9 cellular contexts compared by ENCODE assay signal in genomic region chr20:34365765-34366213, GRCh38. TPM values are rescaled to one million over a fixed set of nuclear protein-coding genes. Genes with fewer than 3 reads are reported as not detected.
A peak's percentile ranks its signal among the peaks of the same experiment; 100 is the strongest.
DNase-seq lines count a peak whose midpoint lies in the region; ATAC-seq and TF ChIP-seq lines count a peak whose summit lies in the region.
"Had no signal": no experiment of that assay in that cellular context is flagged by ENCODE, and none has a peak within 500 bp of the region (broad histone marks: within the 10 kb centered on the region; RNA-seq: fewer than 3 reads in every experiment).

No MANE protein-coding gene starts in this region.

- peak in 2 of 5 donors; percentile 2 to 30 for DNase-seq in CD8-positive, alpha-beta memory T cell
- DNase-seq in NCI-H187 treated with DMSO at 0.1 percent for 48 hours (lab: John Stamatoyannopoulos, UW) = no peak
- no peak for DNase-seq in foreskin fibroblast
- DNase-seq: stimulated activated CD4-positive, alpha-beta T cell treated with anti-CD3 and anti-CD28 coated beads, Interleukin-2, amount 100 ng/mL, for 48 hours had no signal

- peak overlapping the region; percentile 22 for H3K4me2 ChIP-seq in OCI-LY3 (ENCODE audit: low read length)

- H3K9me3 Mint-ChIP-seq in CD8-positive, alpha-beta memory T cell = no peaks in the 10 kb centered on the region

- CTCF ChIA-PET in CD8-positive, alpha-beta memory T cell (lab: Charles Lee) = interaction anchor here (2.0 kb wide), 1 partner anchor 53 kb away, joined by 7 read pairs; no protein-coding TSS in a partner anchor

- peaks cover 0 to 3% of the 10 kb centered on the region in 2 donors for H3K27me3 Mint-ChIP-seq in CD8-positive, alpha-beta memory T cell

- H3K36me3 ChIP-seq in CD8-positive, alpha-beta memory T cell (ENCODE audit: insufficient read depth, low read length) = no peaks in the 10 kb centered on the region
- peaks cover 31% of the 10 kb centered on the region for H3K36me3 ChIP-seq in OCI-LY3 (replicated peaks; ENCODE audit: low read depth, low read length)

- H3K27ac ChIP-seq in CD8-positive, alpha-beta memory T cell (ENCODE audit: low read depth, low read length) = no peak overlapping the region
- no peak overlapping the region for H3K27ac ChIP-seq in OCI-LY3 (ENCODE audit: low read length)

- TF ChIP-seq CTCF in OCI-LY3 (IDR thresholded peaks at IDR 0.05; ENCODE audit: low read depth, low read length) (no peak), foreskin fibroblast (IDR thresholded peaks at IDR 0.05; ENCODE audit: low read depth, low read length) (no peak)

- peaks cover 15 to 37% (median 15%) of the 10 kb centered on the region in 3 donors for H3K36me3 Mint-ChIP-seq in CD8-positive, alpha-beta memory T cell

- H3K79me2 ChIP-seq in OCI-LY3 (ENCODE audit: low read length) = peaks cover 51% of the 10 kb centered on the region

- H3K9ac ChIP-seq in OCI-LY3 (ENCODE audit: low read length) = no peak overlapping the region

- H3K4me3 ChIP-seq in CD8-positive, alpha-beta memory T cell (ENCODE audit: low read length) = no peak overlapping the region
- H3K4me3 ChIP-seq in OCI-LY3 (ENCODE audit: low read length) (no peak overlapping the region), foreskin fibroblast (ENCODE audit: low read depth in 1 of 2, low read length in 2 of 2) (no peak overlapping the region)

- H3K4me1 Mint-ChIP-seq in CD8-positive, alpha-beta memory T cell = peaks cover 59 to 72% (median 72%) of the 10 kb centered on the region in 3 donors

- peak overlapping the region; percentile 20 to 97 (median 88) for H3K27ac Mint-ChIP-seq in CD8-positive, alpha-beta memory T cell

- peaks cover 55% of the 10 kb centered on the region for H3K4me1 ChIP-seq in CD8-positive, alpha-beta memory T cell (ENCODE audit: insufficient read depth, low read length)
- peaks cover 26% of the 10 kb centered on the region for H3K4me1 ChIP-seq in OCI-LY3 (ENCODE audit: low read length)

- no peaks in the 10 kb centered on the region for H3K9me3 ChIP-seq in CD8-positive, alpha-beta memory T cell (ENCODE audit: low read length)
- no peaks in the 10 kb centered on the region for H3K9me3 ChIP-seq in OCI-LY3 (ENCODE audit: insufficient read depth, low read length)

- no peak overlapping the region for H2AFZ ChIP-seq in OCI-LY3 (ENCODE audit: low read depth, low read length)

- POLR2A ChIA-PET in CD8-positive, alpha-beta memory T cell (lab: Charles Lee) = interaction anchor here (1.2 kb wide), 1 partner anchor 150 kb away, joined by 7 read pairs; the partner anchor contains the start of gene DYNLRB1

- ATAC-seq in GM21381 (IDR thresholded peaks at IDR 0.05; ENCODE audit: unreplicated experiment) (peak; percentile 37), esophagus mucosa (peak; percentile 49), GM18873 (IDR thresholded peaks at IDR 0.05; ENCODE audit: low FRiP score, unreplicated experiment) (no peak), GM18519 (IDR thresholded peaks at IDR 0.05; ENCODE audit: low FRiP score, unreplicated experiment) (no peak)

- peaks cover 50% of the 10 kb centered on the region for H4K20me1 ChIP-seq in OCI-LY3 (ENCODE audit: insufficient read depth, low read length)

- H3K4me3 Mint-ChIP-seq in CD8-positive, alpha-beta memory T cell = peak overlapping the region; percentile 41 to 100 (median 97)

- H3K27me3 ChIP-seq in CD8-positive, alpha-beta memory T cell (ENCODE audit: insufficient read depth, low read length, poor library complexity, severe bottlenecking) = no peaks in the 10 kb centered on the region
- no peaks in the 10 kb centered on the region for H3K27me3 ChIP-seq in OCI-LY3 (ENCODE audit: low read depth, low read length)

RNA-seq across cellular contexts. Expression of gene ITCH, which starts 2.7 kb away (rescaled TPM):
- 10 to 100 TPM; 45.6 to 51.7 TPM for total RNA-seq in CD8-positive, alpha-beta memory T cell
- polyA plus RNA-seq in CD8-positive, alpha-beta memory T cell = 38.0 TPM
- 57.5 TPM for total RNA-seq in esophagus mucosa

Comparison
In these comparisons a context has a peak if more than half of its experiments do, and no peak if none do; other contexts are left out.
1. ATAC-seq: peak in GM21381 (single experiment) and esophagus mucosa (single experiment); none in GM18873 (single experiment) and GM18519 (single experiment).